18 cellular contexts compared by ENCODE assay signal in the genomic region with DNA sequence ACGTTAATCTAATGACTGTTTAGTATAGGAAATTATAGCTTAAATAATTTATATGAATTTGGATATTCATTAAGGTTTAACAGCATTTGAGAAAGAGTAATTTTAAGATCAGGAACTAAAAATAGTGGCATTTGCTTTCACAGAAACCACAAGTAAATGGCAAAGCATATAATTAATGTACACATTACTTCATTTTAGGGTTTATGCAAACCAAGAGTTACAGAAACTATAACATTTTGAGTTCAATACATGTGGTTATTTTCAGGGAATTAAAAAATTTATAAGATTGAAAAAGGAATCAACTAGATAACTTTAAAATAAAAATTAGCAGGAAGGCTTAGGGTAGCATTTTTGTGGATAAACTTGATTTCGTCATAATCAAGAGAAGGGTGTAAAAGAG.
DNase-seq lines count a peak whose midpoint lies in the region; ATAC-seq and TF ChIP-seq lines count a peak whose summit lies in the region.
"Had no signal": no experiment of that assay in that cellular context is flagged by ENCODE, and none has a peak within 500 bp of the region (broad histone marks: within the 10 kb centered on the region; RNA-seq: fewer than 3 reads in every experiment).

No MANE protein-coding gene starts in this region.

- whole genome bisulfite sequencing in mesendoderm (ENCODE audit: extremely low coverage, insufficient coverage, low lambda C conversion rate) = no CpG with 5 or more reads among the region's 2 CpGs

- no peaks in the 10 kb centered on the region for H3K27me3 Mint-ChIP-seq in GM23338 (ENCODE audit: insufficient read depth, low read depth, poor library complexity)
- H3K27me3 Mint-ChIP-seq in mesothelial cell of epicardium (ENCODE audit: low read depth) = no peaks in the 10 kb centered on the region
- H3K27me3 Mint-ChIP-seq: B cell had no signal

- H3K27ac ChIP-seq in GM23338 (ENCODE audit: low read depth) (no peak overlapping the region), mesendoderm (ENCODE audit: low read depth, low read length) (no peak overlapping the region), OCI-LY7 (ENCODE audit: low read depth, low read length, poor library complexity, severe bottlenecking) (no peak overlapping the region)
- H3K27ac ChIP-seq: 22Rv1; A549; BLaER1 treated with 17β-estradiol and CSF1 and Interleukin-3, amounts not matched to agents 10 nM and 100 nM; C4-2B had no signal

- no peak overlapping the region for H2AK5ac ChIP-seq in mesendoderm (ENCODE audit: low read length)

- H3K27me3 ChIP-seq in GM23338 (ENCODE audit: insufficient read depth) (no peaks in the 10 kb centered on the region), mesendoderm (ENCODE audit: insufficient read depth, low read length, poor library complexity) (no peaks in the 10 kb centered on the region)
- H3K27me3 ChIP-seq: BLaER1 treated with 17β-estradiol and CSF1 and Interleukin-3, amounts not matched to agents 10 nM and 100 nM had no signal

- H3K79me1 ChIP-seq in mesendoderm (ENCODE audit: low read length) = no peaks in the 10 kb centered on the region

- peak overlapping the region; percentile 30 for H3K23ac ChIP-seq in mesendoderm (ENCODE audit: low read length)

- no peak overlapping the region for H3K56ac ChIP-seq in mesendoderm (ENCODE audit: low read length)

- H3F3A ChIP-seq in GM23338 (replicated peaks; ENCODE audit: low read depth) = no peaks in the 10 kb centered on the region

- no peak overlapping the region for H4K5ac ChIP-seq in mesendoderm (ENCODE audit: low read length)

- intact Hi-C loops in OCI-LY7 (cut with micrococcal nuclease; ENCODE audit: unreplicated experiment) = no loop called here

- H3K79me2 ChIP-seq in GM23338 (replicated peaks; ENCODE audit: insufficient read depth) (no peaks in the 10 kb centered on the region), mesendoderm (ENCODE audit: control insufficient read depth, insufficient read depth, low read length) (no peaks in the 10 kb centered on the region), OCI-LY7 (ENCODE audit: insufficient read depth, low read depth, low read length) (no peaks in the 10 kb centered on the region)

- H2BK120ac ChIP-seq in mesendoderm (ENCODE audit: low read depth, low read length) = no peak overlapping the region

- peak; percentile 52 for DNase-seq in NOMO-1 treated with DMSO at 0.1 percent for 48 hours (lab: John Stamatoyannopoulos, UW; ENCODE audit: unreplicated experiment)
- no peak for DNase-seq in NOMO-1 treated with dmso at 0.1 percent for 144 hours (lab: John Stamatoyannopoulos, UW; ENCODE audit: unreplicated experiment)
- no peak for DNase-seq in GM23338 (ENCODE audit: low spot score)
- no peak for DNase-seq in mesendoderm
- no peak for DNase-seq in OCI-LY7 (ENCODE audit: low spot score)
- DNase-seq in mesothelial cell of epicardium (ENCODE audit: low spot score in 2 of 2, unreplicated experiment in 2 of 2) = no peak
- DNase-seq: AML-193; Caco-2; Calu3; CD4-positive, alpha-beta T cell; CD8-positive, alpha-beta T cell; DMS79 treated with DMSO at 0.1 percent for 48 hours; GF-D8 had no signal

- H2BK5ac ChIP-seq in mesendoderm (ENCODE audit: low read length) = no peak overlapping the region

- H3K9me3 ChIP-seq in OCI-LY7 (ENCODE audit: low read length) = no peaks in the 10 kb centered on the region
- H3K9me3 ChIP-seq: A549; BLaER1 treated with 17β-estradiol and CSF1 and Interleukin-3, amounts not matched to agents 10 nM and 100 nM; Caco-2 had no signal

- H3K27ac Mint-ChIP-seq in GM23338 (no peak overlapping the region), mesothelial cell of epicardium (no peak overlapping the region)
- H3K27ac Mint-ChIP-seq: B cell; CD4-positive, alpha-beta T cell; CD8-positive, alpha-beta T cell had no signal

- no peak overlapping the region for H3K9ac ChIP-seq in mesendoderm (ENCODE audit: low read length)
- H3K9ac ChIP-seq: BLaER1 treated with 17β-estradiol and CSF1 and Interleukin-3, amounts not matched to agents 10 nM and 100 nM had no signal

- H4K20me1 ChIP-seq in GM23338 (replicated peaks; ENCODE audit: insufficient read depth) (no peaks in the 10 kb centered on the region), OCI-LY7 (ENCODE audit: insufficient read depth, low read length) (no peaks in the 10 kb centered on the region)
- H4K20me1 ChIP-seq: BLaER1 treated with 17β-estradiol and CSF1 and Interleukin-3, amounts not matched to agents 10 nM and 100 nM had no signal

- H3K36me3 Mint-ChIP-seq in GM23338 (ENCODE audit: low read depth) (no peaks in the 10 kb centered on the region), mesothelial cell of epicardium (no peaks in the 10 kb centered on the region)
- H3K36me3 Mint-ChIP-seq: CD8-positive, alpha-beta T cell had no signal

- H3K18ac ChIP-seq in mesendoderm (ENCODE audit: low read length) = no peak overlapping the region

- H3K4me1 Mint-ChIP-seq in GM23338 = peaks cover 3% of the 10 kb centered on the region; the same call in 2 of the 3 replicates
- peaks cover 3% of the 10 kb centered on the region for H3K4me1 Mint-ChIP-seq in mesothelial cell of epicardium
- H3K4me1 Mint-ChIP-seq: B cell had no signal

- H3K36me3 ChIP-seq in GM23338 (ENCODE audit: insufficient read depth) (no peaks in the 10 kb centered on the region), mesendoderm (ENCODE audit: control insufficient read depth, insufficient read depth, low read length) (no peaks in the 10 kb centered on the region), OCI-LY7 (ENCODE audit: insufficient read depth, low read length) (no peaks in the 10 kb centered on the region)
- H3K36me3 ChIP-seq: BLaER1 treated with 17β-estradiol and CSF1 and Interleukin-3, amounts not matched to agents 10 nM and 100 nM had no signal

- no peak overlapping the region for H3K4me2 ChIP-seq in GM23338
- no peak overlapping the region for H3K4me2 ChIP-seq in mesendoderm (ENCODE audit: low read length)
- no peak overlapping the region for H3K4me2 ChIP-seq in OCI-LY7 (ENCODE audit: low read length)
- H3K4me2 ChIP-seq: A549; BLaER1 treated with 17β-estradiol and CSF1 and Interleukin-3, amounts not matched to agents 10 nM and 100 nM had no signal

- TF ChIP-seq CTCF in GM23338 (conservative IDR thresholded peaks at IDR 0.05; ENCODE audit: low read depth in 2 of 2) (no peak), OCI-LY7 (conservative IDR thresholded peaks at IDR 0.05; ENCODE audit: low read length) (no peak), mesothelial cell of epicardium (IDR thresholded peaks at IDR 0.05; ENCODE audit: unreplicated experiment) (no peak)

- H3K4me1 ChIP-seq in GM23338 (ENCODE audit: insufficient read depth) = no peaks in the 10 kb centered on the region
- H3K4me1 ChIP-seq in mesendoderm (ENCODE audit: control insufficient read depth, low read depth, low read length) = peaks cover 2% of the 10 kb centered on the region
- H3K4me1 ChIP-seq in OCI-LY7 (ENCODE audit: insufficient read depth, low read length, poor library complexity, severe bottlenecking) = no peaks in the 10 kb centered on the region
- H3K4me1 ChIP-seq: A549; BLaER1 treated with 17β-estradiol and CSF1 and Interleukin-3, amounts not matched to agents 10 nM and 100 nM had no signal

- H3K9me2 ChIP-seq in GM23338 (ENCODE audit: insufficient read depth) (peaks cover 4% of the 10 kb centered on the region; the same call in 1 of the 2 replicates), OCI-LY7 (ENCODE audit: insufficient read depth, low read length) (no peaks in the 10 kb centered on the region)

- H3K4me3 Mint-ChIP-seq in GM23338 (no peak overlapping the region), mesothelial cell of epicardium (no peak overlapping the region)
- H3K4me3 Mint-ChIP-seq: B cell; CD4-positive, alpha-beta T cell; CD8-positive, alpha-beta T cell had no signal

- H2AFZ ChIP-seq in GM23338 (0 out of 2 replicates have a peak overlapping the region, but pooled peaks have one; percentile 16), OCI-LY7 (ENCODE audit: low read length) (no peak overlapping the region)

- H3K4me3 ChIP-seq in GM23338 (no peak overlapping the region), mesendoderm (ENCODE audit: low read length) (no peak overlapping the region), OCI-LY7 (ENCODE audit: low read depth, low read length, poor library complexity, severe bottlenecking) (no peak overlapping the region)
- H3K4me3 ChIP-seq: A549; BLaER1 treated with 17β-estradiol and CSF1 and Interleukin-3, amounts not matched to agents 10 nM and 100 nM had no signal

- ATAC-seq in GM23338 = no peak
- ATAC-seq: A549; CD8-positive, alpha-beta T cell had no signal

- no peak overlapping the region for H3K4ac ChIP-seq in mesendoderm (ENCODE audit: low read depth, low read length)

- POLR2A ChIA-PET in OCI-LY7 (lab: Charles Lee) = interaction anchor here (0.7 to 2.8 kb wide), 5 partner anchors 11 to 1354 kb away, joined by 3 to 12 read pairs (median 4); no protein-coding TSS in a partner anchor

- peak overlapping the region; percentile 39 for H4K8ac ChIP-seq in mesendoderm (ENCODE audit: low read depth, low read length)

- no peak overlapping the region for H2BK15ac ChIP-seq in mesendoderm (replicated peaks; ENCODE audit: low read depth)

- no TSS peak for BruUV-seq in OCI-LY7 (replicated peaks; lab: Mats Ljungman, UMichigan)

- CTCF ChIA-PET in OCI-LY7 (lab: Charles Lee; ENCODE audit: unreplicated experiment) = no interaction called here

- H3K9me3 Mint-ChIP-seq in GM23338 (no peaks in the 10 kb centered on the region), mesothelial cell of epicardium (peaks cover 9% of the 10 kb centered on the region)
- H3K9me3 Mint-ChIP-seq: CD8-positive, alpha-beta T cell had no signal

TF ChIP-seq in GM23338, 12 proteins besides CTCF, POLR2A, EP300 and RAD21 (continues in another document):
- no peak for TF ChIP-seq JUNB (IDR thresholded peaks at IDR 0.05; ENCODE audit: unreplicated experiment)
- TF ChIP-seq, protein P1, sequence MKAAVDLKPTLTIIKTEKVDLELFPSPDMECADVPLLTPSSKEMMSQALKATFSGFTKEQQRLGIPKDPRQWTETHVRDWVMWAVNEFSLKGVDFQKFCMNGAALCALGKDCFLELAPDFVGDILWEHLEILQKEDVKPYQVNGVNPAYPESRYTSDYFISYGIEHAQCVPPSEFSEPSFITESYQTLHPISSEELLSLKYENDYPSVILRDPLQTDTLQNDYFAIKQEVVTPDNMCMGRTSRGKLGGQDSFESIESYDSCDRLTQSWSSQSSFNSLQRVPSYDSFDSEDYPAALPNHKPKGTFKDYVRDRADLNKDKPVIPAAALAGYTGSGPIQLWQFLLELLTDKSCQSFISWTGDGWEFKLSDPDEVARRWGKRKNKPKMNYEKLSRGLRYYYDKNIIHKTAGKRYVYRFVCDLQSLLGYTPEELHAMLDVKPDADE (IDR thresholded peaks at IDR 0.05) = no peak
- no peak for TF ChIP-seq CREB1 (CRISPR knock-in tag; IDR thresholded peaks at IDR 0.05; ENCODE audit: low read depth)
